Comparison of ENCODE assay signal across 1 cellular context in genomic region chr10:110861476-110861875, GRCh38.
TF ChIP-seq lines count a peak whose summit lies in the region.

No MANE protein-coding gene starts in this region.

TF ChIP-seq in K562, 482 proteins besides CTCF, POLR2A, EP300 and RAD21:
- TF ChIP-seq ADNP (tag; IDR thresholded peaks at IDR 0.05) (peak; percentile 52; the same call in 1 of the 2 replicates), NFXL1 (CRISPR knock-in tag; IDR thresholded peaks at IDR 0.05) (no peak), SMARCE1 (IDR thresholded peaks at IDR 0.05) (no peak), SNAPC5 (CRISPR knock-in tag; IDR thresholded peaks at IDR 0.05) (no peak), NCOR1 (IDR thresholded peaks at IDR 0.05) (no peak), ZBTB1 (CRISPR knock-in tag; IDR thresholded peaks at IDR 0.05; ENCODE audit: borderline replicate concordance, low read depth) (no peak), COPS2 (conservative IDR thresholded peaks at IDR 0.05) (no peak), ZNF518B (CRISPR knock-in tag; IDR thresholded peaks at IDR 0.05) (no peak), ZNF41 (CRISPR knock-in tag; conservative IDR thresholded peaks at IDR 0.05) (no peak), RBM25 (IDR thresholded peaks at IDR 0.05; ENCODE audit: low read depth, low read length, severe bottlenecking) (peak; percentile 67), CHD1 (IDR thresholded peaks at IDR 0.05; ENCODE audit: low read length) (no peak), ZNF384 (IDR thresholded peaks at IDR 0.05; ENCODE audit: low read depth, low read length) (no peak), GABPB1 (CRISPR knock-in tag; IDR thresholded peaks at IDR 0.05) (no peak), ZNF592 (IDR thresholded peaks at IDR 0.05) (no peak)
- TF ChIP-seq, protein P1, sequence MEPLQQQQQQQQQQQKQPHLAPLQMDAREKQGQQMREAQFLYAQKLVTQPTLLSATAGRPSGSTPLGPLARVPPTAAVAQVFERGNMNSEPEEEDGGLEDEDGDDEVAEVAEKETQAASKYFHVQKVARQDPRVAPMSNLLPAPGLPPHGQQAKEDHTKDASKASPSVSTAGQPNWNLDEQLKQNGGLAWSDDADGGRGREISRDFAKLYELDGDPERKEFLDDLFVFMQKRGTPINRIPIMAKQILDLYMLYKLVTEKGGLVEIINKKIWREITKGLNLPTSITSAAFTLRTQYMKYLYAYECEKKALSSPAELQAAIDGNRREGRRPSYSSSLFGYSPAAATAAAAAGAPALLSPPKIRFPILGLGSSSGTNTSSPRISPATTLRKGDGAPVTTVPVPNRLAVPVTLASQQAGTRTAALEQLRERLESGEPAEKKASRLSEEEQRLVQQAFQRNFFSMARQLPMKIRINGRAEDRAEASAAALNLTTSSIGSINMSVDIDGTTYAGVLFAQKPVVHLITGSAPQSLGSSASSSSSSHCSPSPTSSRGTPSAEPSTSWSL (CRISPR knock-in tag; IDR thresholded peaks at IDR 0.05; ENCODE audit: borderline replicate concordance) = no peak
- TF ChIP-seq, protein P2, sequence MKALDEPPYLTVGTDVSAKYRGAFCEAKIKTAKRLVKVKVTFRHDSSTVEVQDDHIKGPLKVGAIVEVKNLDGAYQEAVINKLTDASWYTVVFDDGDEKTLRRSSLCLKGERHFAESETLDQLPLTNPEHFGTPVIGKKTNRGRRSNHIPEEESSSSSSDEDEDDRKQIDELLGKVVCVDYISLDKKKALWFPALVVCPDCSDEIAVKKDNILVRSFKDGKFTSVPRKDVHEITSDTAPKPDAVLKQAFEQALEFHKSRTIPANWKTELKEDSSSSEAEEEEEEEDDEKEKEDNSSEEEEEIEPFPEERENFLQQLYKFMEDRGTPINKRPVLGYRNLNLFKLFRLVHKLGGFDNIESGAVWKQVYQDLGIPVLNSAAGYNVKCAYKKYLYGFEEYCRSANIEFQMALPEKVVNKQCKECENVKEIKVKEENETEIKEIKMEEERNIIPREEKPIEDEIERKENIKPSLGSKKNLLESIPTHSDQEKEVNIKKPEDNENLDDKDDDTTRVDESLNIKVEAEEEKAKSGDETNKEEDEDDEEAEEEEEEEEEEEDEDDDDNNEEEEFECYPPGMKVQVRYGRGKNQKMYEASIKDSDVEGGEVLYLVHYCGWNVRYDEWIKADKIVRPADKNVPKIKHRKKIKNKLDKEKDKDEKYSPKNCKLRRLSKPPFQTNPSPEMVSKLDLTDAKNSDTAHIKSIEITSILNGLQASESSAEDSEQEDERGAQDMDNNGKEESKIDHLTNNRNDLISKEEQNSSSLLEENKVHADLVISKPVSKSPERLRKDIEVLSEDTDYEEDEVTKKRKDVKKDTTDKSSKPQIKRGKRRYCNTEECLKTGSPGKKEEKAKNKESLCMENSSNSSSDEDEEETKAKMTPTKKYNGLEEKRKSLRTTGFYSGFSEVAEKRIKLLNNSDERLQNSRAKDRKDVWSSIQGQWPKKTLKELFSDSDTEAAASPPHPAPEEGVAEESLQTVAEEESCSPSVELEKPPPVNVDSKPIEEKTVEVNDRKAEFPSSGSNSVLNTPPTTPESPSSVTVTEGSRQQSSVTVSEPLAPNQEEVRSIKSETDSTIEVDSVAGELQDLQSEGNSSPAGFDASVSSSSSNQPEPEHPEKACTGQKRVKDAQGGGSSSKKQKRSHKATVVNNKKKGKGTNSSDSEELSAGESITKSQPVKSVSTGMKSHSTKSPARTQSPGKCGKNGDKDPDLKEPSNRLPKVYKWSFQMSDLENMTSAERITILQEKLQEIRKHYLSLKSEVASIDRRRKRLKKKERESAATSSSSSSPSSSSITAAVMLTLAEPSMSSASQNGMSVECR (CRISPR knock-in tag; IDR thresholded peaks at IDR 0.05) = no peak
